8 cellular contexts compared by ENCODE assay signal in the genomic region with DNA sequence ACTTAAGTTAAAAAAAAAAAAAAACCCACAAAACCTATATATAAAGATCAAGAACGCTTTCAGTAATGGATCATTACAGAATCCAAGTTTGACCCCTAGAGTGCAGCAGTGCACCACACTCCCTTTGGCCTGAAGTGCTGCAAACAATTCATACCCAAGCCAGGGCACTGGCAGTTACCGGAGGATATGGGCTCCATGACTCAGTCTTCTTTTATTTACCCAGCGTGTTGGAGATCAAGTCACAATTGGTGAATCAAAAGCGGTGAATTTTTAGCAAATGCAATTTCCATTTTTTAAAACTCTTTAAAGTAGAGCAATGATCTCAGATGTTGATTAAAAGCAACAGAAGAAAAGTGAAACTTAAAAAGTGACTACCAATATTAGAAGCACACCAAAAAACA. TPM values are rescaled to one million over a fixed set of nuclear protein-coding genes. Genes with fewer than 3 reads are reported as not detected.
DNase-seq lines count a peak whose midpoint lies in the region; ATAC-seq and TF ChIP-seq lines count a peak whose summit lies in the region.

No MANE protein-coding gene starts in this region.

- peak overlapping the region; percentile 47 for H3K4me3 Mint-ChIP-seq in activated naive CD8-positive, alpha-beta T cell treated with anti-CD3 and anti-CD28 coated beads, Interleukin-2, amount 10 ng/mL, durations not matched to agents 7 days and 5 days

- peaks cover 30% of the 10 kb centered on the region for H3K36me3 ChIP-seq in upper lobe of right lung

- H3K9me3 ChIP-seq in upper lobe of right lung, result no peaks in the 10 kb centered on the region

- peak overlapping the region; percentile 79 for H3K27ac Mint-ChIP-seq in activated naive CD8-positive, alpha-beta T cell treated with anti-CD3 and anti-CD28 coated beads, Interleukin-2, amount 10 ng/mL, durations not matched to agents 7 days and 5 days

- DNase-seq in AG09319 (ENCODE audit: extremely low read depth, low read depth) (peak; percentile 66), GM19240 (ENCODE audit: insufficient read length, low spot score) (peak; percentile 71), NB4 (ENCODE audit: low read depth) (peak; percentile 84), SW 1271 (lab: John Stamatoyannopoulos, UW) (peak; percentile 52 to 84), Right ventricle myocardium inferior (ENCODE audit: missing footprints) (no peak), posterior vena cava (ENCODE audit: low spot score) (peak; percentile 86), upper lobe of right lung (peak; percentile 71)
- peak; percentile 59 for DNase-seq in activated naive CD8-positive, alpha-beta T cell treated with anti-CD3 and anti-CD28 coated beads, Interleukin-2, amount 10 ng/mL, durations not matched to agents 7 days and 5 days

- H3K9me3 Mint-ChIP-seq in activated naive CD8-positive, alpha-beta T cell treated with anti-CD3 and anti-CD28 coated beads, Interleukin-2, amount 10 ng/mL, durations not matched to agents 7 days and 5 days, result no peaks in the 10 kb centered on the region

- H3K4me1 ChIP-seq in upper lobe of right lung, result peaks cover 5% of the 10 kb centered on the region

- no peaks in the 10 kb centered on the region for H3K27me3 Mint-ChIP-seq in activated naive CD8-positive, alpha-beta T cell treated with anti-CD3 and anti-CD28 coated beads, Interleukin-2, amount 10 ng/mL, durations not matched to agents 7 days and 5 days

- no peak overlapping the region for H3K4me3 ChIP-seq in NB4 (ENCODE audit: low read depth, low read length)
- H3K4me3 ChIP-seq in upper lobe of right lung, result no peak overlapping the region

- no peak overlapping the region for H3K27ac ChIP-seq in upper lobe of right lung

- H3K4me1 Mint-ChIP-seq in activated naive CD8-positive, alpha-beta T cell treated with anti-CD3 and anti-CD28 coated beads, Interleukin-2, amount 10 ng/mL, durations not matched to agents 7 days and 5 days, result peaks cover 27% of the 10 kb centered on the region

- TF ChIP-seq CTCF in AG09319 (IDR thresholded peaks at IDR 0.05; ENCODE audit: low read depth, low read length), result peak; percentile 82
- peak; percentile 59 for TF ChIP-seq CTCF in NB4 (IDR thresholded peaks at IDR 0.05; ENCODE audit: low read depth, low read length)
- peak; percentile 86 for TF ChIP-seq CTCF in upper lobe of right lung (IDR thresholded peaks at IDR 0.05)

- no peak for TF ChIP-seq POLR2A in NB4 (IDR thresholded peaks at IDR 0.05; ENCODE audit: extremely low read depth, insufficient read length)

- peaks cover 11% of the 10 kb centered on the region for H3K36me3 Mint-ChIP-seq in activated naive CD8-positive, alpha-beta T cell treated with anti-CD3 and anti-CD28 coated beads, Interleukin-2, amount 10 ng/mL, durations not matched to agents 7 days and 5 days

- POLR2A ChIA-PET in activated naive CD8-positive, alpha-beta T cell treated with anti-CD3 and anti-CD28 coated beads, Interleukin-2, amount 10 ng/mL, durations not matched to agents 7 days and 5 days (lab: Charles Lee), result interaction anchor here (0.6 to 2.8 kb wide), 4 partner anchors 26 to 53 kb away, joined by 3 to 11 read pairs (median 6); partner anchors contain the start of gene ZNF652

- H3K27me3 ChIP-seq in upper lobe of right lung, result no peaks in the 10 kb centered on the region

- intact Hi-C loops in Right ventricle myocardium inferior (cut with DNase I), result loop anchor here (1.0 to 5.0 kb wide), 3 partner anchors 47 to 242 kb away; partner anchors contain the start of gene ZNF652
- intact Hi-C loops in posterior vena cava (cut with DNase I), result loop anchor here (10.0 kb wide), 1 partner anchor 239 kb away; no protein-coding TSS in a partner anchor
- intact Hi-C loops in upper lobe of right lung (cut with DNase I), result no loop called here

- ATAC-seq in activated naive CD8-positive, alpha-beta T cell treated with anti-CD3 and anti-CD28 coated beads, Interleukin-2, amount 10 ng/mL, durations not matched to agents 7 days and 5 days (ENCODE audit: low read depth), result peak; percentile 99
- peak; percentile 93 for ATAC-seq in Right ventricle myocardium inferior
- ATAC-seq in upper lobe of right lung, result peak; percentile 99

RNA-seq across cellular contexts. Expression of gene ZNF652, which starts 46.5 kb away (rescaled TPM):
- total RNA-seq in activated naive CD8-positive, alpha-beta T cell treated with anti-CD3 and anti-CD28 coated beads, Interleukin-2, amount 10 ng/mL, durations not matched to agents 7 days and 5 days, result 10 to 100 TPM; 43.6 to 47.7 TPM
- 19.0 TPM for total RNA-seq in Right ventricle myocardium inferior
- total RNA-seq in posterior vena cava, result 10 to 100 TPM; 39.0 to 40.9 TPM
- 49.8 TPM for total RNA-seq in upper lobe of right lung
